In the genomic region with DNA sequence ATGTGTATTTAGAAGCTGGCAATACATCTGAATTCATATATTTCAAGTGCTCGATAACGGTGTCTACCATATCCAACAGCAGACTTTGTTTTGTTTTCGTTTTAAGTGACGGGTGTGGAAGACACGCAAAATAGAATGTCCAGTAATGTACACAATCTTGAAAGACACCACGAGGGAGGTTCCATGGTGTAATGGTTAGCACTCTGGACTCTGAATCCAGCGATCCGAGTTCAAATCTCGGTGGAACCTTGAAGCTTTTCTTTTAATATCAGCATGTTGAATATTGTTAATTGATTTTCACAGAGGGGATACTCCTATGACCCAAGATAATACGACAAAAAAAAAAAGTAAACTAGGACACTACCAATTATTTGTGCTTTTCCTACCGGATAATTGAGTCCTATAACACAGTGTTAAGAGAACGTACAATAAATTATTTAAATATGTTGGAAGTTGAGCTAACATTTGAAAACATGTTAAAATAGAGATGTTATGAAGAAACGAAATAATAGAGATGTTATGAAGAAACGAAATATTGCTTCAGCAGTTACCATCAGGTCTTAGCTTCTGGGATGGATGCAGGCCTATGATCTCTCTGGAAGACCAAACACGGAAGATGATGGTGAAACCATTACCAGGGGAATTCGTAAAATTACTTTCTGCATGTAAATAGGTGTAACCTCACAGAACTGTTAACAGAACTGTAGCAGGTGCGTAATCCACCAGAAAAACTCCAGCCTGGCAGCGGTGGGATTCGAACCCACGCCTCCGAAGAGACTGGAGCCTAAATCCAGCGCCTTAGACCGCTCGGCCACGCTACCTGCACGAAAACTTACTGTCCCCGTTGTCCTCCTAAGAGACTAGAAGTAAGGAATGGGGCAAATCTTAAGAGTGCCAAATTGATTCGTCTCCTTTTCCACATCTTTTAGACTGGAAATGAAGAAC, we compare ENCODE assay signal across 1 cellular context.
A peak's percentile ranks its signal among the peaks of the same experiment; 100 is the strongest.
TF ChIP-seq lines count a peak whose summit lies in the region.

No MANE protein-coding gene starts in this region.

TF ChIP-seq in HepG2, 621 proteins besides CTCF, POLR2A, EP300 and RAD21 (continued from another document and continues in another):
- TF ChIP-seq THRA (CRISPR knock-in tag; IDR thresholded peaks at IDR 0.05; ENCODE audit: borderline replicate concordance) (0 out of 2 replicates have a peak, but pooled peaks have one; percentile 26), ZNF776 (CRISPR knock-in tag; IDR thresholded peaks at IDR 0.05) (no peak), DZIP1 (CRISPR knock-in tag; IDR thresholded peaks at IDR 0.05) (no peak), RXRB (CRISPR knock-in tag; IDR thresholded peaks at IDR 0.05; ENCODE audit: borderline replicate concordance) (peak; percentile 58), THAP11 (CRISPR knock-in tag; IDR thresholded peaks at IDR 0.05) (peak; percentile 28), U2AF1 (optimal IDR thresholded peaks at IDR 0.05; ENCODE audit: low read depth, low read length) (no peak), CBFB (CRISPR knock-in tag; IDR thresholded peaks at IDR 0.05) (0 out of 2 replicates have a peak, but pooled peaks have one; percentile 53), GZF1 (CRISPR knock-in tag; IDR thresholded peaks at IDR 0.05) (no peak), ZKSCAN1 (IDR thresholded peaks at IDR 0.05; ENCODE audit: low read length) (peak; percentile 44; the same call in 1 of the 2 replicates), ZBTB40 (IDR thresholded peaks at IDR 0.05) (0 out of 2 replicates have a peak, but pooled peaks have one; percentile 16), ZBTB40 (CRISPR knock-in tag; IDR thresholded peaks at IDR 0.05) (no peak), ZNF280B (CRISPR knock-in tag; IDR thresholded peaks at IDR 0.05; ENCODE audit: borderline replicate concordance) (no peak), ZNF441 (CRISPR knock-in tag; IDR thresholded peaks at IDR 0.05; ENCODE audit: borderline replicate concordance) (peak; percentile 41; the same call in 1 of the 2 replicates), JARID2 (CRISPR knock-in tag; IDR thresholded peaks at IDR 0.05; ENCODE audit: insufficient replicate concordance) (peak; percentile 95), LCORL (IDR thresholded peaks at IDR 0.05) (no peak), LCORL (CRISPR knock-in tag; IDR thresholded peaks at IDR 0.05) (peak; percentile 53; the same call in 1 of the 2 replicates), GATAD2A (CRISPR knock-in tag; IDR thresholded peaks at IDR 0.05) (peak; percentile 38; the same call in 1 of the 2 replicates), ZNF24 (IDR thresholded peaks at IDR 0.05) (peak; percentile 99), PPARG (CRISPR knock-in tag; conservative IDR thresholded peaks at IDR 0.05) (peak; percentile 40; the same call in 1 of the 2 replicates), ZNF234 (CRISPR knock-in tag; conservative IDR thresholded peaks at IDR 0.05) (no peak), HMG20B (CRISPR knock-in tag; conservative IDR thresholded peaks at IDR 0.05) (no peak), ZNF629 (CRISPR knock-in tag; conservative IDR thresholded peaks at IDR 0.05) (peak; percentile 65), SOX13 (IDR thresholded peaks at IDR 0.05) (0 out of 2 replicates have a peak, but pooled peaks have one; percentile 47), SOX13 (CRISPR knock-in tag; conservative IDR thresholded peaks at IDR 0.05 in 1 of 2, IDR thresholded peaks at IDR 0.05 in 1 of 2) (peak in 1 of 2 experiments; percentile 64; a peak in 2 of 4 replicates), TEAD2 (CRISPR knock-in tag; IDR thresholded peaks at IDR 0.05) (no peak), ZBTB3 (CRISPR knock-in tag; IDR thresholded peaks at IDR 0.05; ENCODE audit: borderline replicate concordance, low read depth) (no peak), PITX1 (CRISPR knock-in tag; IDR thresholded peaks at IDR 0.05) (peak; percentile 73), ZNF772 (CRISPR knock-in tag; IDR thresholded peaks at IDR 0.05) (no peak), TFDP2 (CRISPR knock-in tag; IDR thresholded peaks at IDR 0.05) (peak; percentile 26; the same call in 1 of the 2 replicates)
- TF ChIP-seq, protein P1, sequence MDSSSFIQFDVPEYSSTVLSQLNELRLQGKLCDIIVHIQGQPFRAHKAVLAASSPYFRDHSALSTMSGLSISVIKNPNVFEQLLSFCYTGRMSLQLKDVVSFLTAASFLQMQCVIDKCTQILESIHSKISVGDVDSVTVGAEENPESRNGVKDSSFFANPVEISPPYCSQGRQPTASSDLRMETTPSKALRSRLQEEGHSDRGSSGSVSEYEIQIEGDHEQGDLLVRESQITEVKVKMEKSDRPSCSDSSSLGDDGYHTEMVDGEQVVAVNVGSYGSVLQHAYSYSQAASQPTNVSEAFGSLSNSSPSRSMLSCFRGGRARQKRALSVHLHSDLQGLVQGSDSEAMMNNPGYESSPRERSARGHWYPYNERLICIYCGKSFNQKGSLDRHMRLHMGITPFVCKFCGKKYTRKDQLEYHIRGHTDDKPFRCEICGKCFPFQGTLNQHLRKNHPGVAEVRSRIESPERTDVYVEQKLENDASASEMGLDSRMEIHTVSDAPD (CRISPR knock-in tag; IDR thresholded peaks at IDR 0.05) = 0 out of 2 replicates have a peak, but pooled peaks have one; percentile 16
- TF ChIP-seq, protein P2, sequence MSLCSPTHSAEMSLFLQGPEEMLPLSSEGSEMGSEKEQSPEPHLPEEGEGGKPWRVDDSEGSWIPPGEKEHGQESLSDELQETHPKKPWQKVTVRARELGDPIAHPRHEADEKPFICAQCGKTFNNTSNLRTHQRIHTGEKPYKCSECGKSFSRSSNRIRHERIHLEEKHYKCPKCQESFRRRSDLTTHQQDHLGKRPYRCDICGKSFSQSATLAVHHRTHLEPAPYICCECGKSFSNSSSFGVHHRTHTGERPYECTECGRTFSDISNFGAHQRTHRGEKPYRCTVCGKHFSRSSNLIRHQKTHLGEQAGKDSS (CRISPR knock-in tag; IDR thresholded peaks at IDR 0.05; ENCODE audit: borderline replicate concordance, low read depth) = no peak; the same call in 1 of the 2 replicates
- TF ChIP-seq, protein P3, sequence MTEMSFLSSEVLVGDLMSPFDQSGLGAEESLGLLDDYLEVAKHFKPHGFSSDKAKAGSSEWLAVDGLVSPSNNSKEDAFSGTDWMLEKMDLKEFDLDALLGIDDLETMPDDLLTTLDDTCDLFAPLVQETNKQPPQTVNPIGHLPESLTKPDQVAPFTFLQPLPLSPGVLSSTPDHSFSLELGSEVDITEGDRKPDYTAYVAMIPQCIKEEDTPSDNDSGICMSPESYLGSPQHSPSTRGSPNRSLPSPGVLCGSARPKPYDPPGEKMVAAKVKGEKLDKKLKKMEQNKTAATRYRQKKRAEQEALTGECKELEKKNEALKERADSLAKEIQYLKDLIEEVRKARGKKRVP (CRISPR knock-in tag; IDR thresholded peaks at IDR 0.05) = peak in 1 of 2 experiments; percentile 35; a peak in 1 of 4 replicates
- TF ChIP-seq, protein P4, sequence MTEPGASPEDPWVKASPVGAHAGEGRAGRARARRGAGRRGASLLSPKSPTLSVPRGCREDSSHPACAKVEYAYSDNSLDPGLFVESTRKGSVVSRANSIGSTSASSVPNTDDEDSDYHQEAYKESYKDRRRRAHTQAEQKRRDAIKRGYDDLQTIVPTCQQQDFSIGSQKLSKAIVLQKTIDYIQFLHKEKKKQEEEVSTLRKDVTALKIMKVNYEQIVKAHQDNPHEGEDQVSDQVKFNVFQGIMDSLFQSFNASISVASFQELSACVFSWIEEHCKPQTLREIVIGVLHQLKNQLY (CRISPR knock-in tag; IDR thresholded peaks at IDR 0.05) = 0 out of 2 replicates have a peak, but pooled peaks have one; percentile 22
